Comparison of ENCODE assay signal across 12 cellular contexts in genomic region chr16:68361485-68361884, GRCh38.
"Had no signal": no experiment of that assay in that cellular context is flagged by ENCODE, and none has a peak within 500 bp of the region (broad histone marks: within the 10 kb centered on the region; RNA-seq: fewer than 3 reads in every experiment).

No MANE protein-coding gene starts in this region.

- H3K27ac ChIP-seq: heart right ventricle, transverse colon, VCaP had no signal

- H3K9me3 ChIP-seq: heart right ventricle, transverse colon had no signal

- H3K4me3 ChIP-seq: heart right ventricle, transverse colon had no signal

- DNase-seq: activated CD4-positive, alpha-beta T cell treated with anti-CD3 and anti-CD28 coated beads for 48 hours; activated naive CD4-positive, alpha-beta T cell; central memory CD4-positive, alpha-beta T cell; cortex of kidney; effector memory CD4-positive, alpha-beta T cell; foreskin melanocyte; heart right ventricle; SW 1271; T1000; transverse colon had no signal

- ATAC-seq: stimulated activated memory B cell treated with anti-CD40 and anti-IgM and Interleukin-4, amounts not matched to agents 10 μg/mL and 1 μg/mL and 100 μg/mL, for 72 hours had no signal
